In genomic region chr17:77781536-77781935, GRCh38 we compare ENCODE assay signal across 23 cellular contexts.
"Had no signal": no experiment of that assay in that cellular context is flagged by ENCODE, and none has a peak within 500 bp of the region (broad histone marks: within the 10 kb centered on the region; RNA-seq: fewer than 3 reads in every experiment).

No MANE protein-coding gene starts in this region.

- FAIRE-seq: frontal cortex had no signal

- H3K27me3 ChIP-seq: ascending aorta, breast epithelium, dorsolateral prefrontal cortex had no signal

- H3K36me3 ChIP-seq: ascending aorta, breast epithelium, cardiac muscle cell had no signal

- H3K4me3 ChIP-seq: ascending aorta, breast epithelium, cardiac muscle cell, coronary artery, dorsolateral prefrontal cortex had no signal

- H3K27ac ChIP-seq: breast epithelium, cardiac muscle cell, dorsolateral prefrontal cortex had no signal

- ATAC-seq: esophagus mucosa, T-cell had no signal

- H3K9me3 ChIP-seq: ascending aorta, breast epithelium had no signal

- DNase-seq: activated CD4-positive, alpha-beta T cell treated with anti-CD3 and anti-CD28 coated beads, Interleukin-2, amount 10 ng/mL, durations not matched to agents 24 days and 14 days; activated CD4-positive, CD25-positive, alpha-beta regulatory T cell; activated CD4-positive, CD25-positive, alpha-beta regulatory T cell treated with anti-CD3 and anti-CD28 coated beads, Interleukin-2, amount 50 U/mL, for 72 hours; activated CD8-positive, alpha-beta memory T cell treated with anti-CD3 and anti-CD28 coated beads, Interleukin-2, amount 50 U/mL, for 48 hours; activated gamma-delta T cell; activated naive CD4-positive, alpha-beta T cell; activated naive CD4-positive, alpha-beta T cell treated with anti-CD3 and anti-CD28 coated beads, Interleukin-2, amount 10 ng/mL, durations not matched to agents 7 days and 5 days; activated naive CD8-positive, alpha-beta T cell treated with anti-CD3 and anti-CD28 coated beads, Interleukin-2, amount 10 ng/mL, durations not matched to agents 7 days and 5 days; activated T-cell treated with anti-CD3 and anti-CD28 coated beads for 4 hours; activated T-cell treated with anti-CD3 and anti-CD28 coated beads, Interleukin-2, amount 50 U/mL, for 24 hours; central memory CD4-positive, alpha-beta T cell; dorsolateral prefrontal cortex; effector memory CD4-positive, alpha-beta T cell; endodermal cell; foreskin fibroblast; SW 1271; T-cell had no signal
